Comparison of ENCODE assay signal across 8 cellular contexts in genomic region chr10:97334370-97335175, GRCh38. TPM values are rescaled to one million over a fixed set of nuclear protein-coding genes. Genes with fewer than 3 reads are reported as not detected.
DNase-seq lines count a peak whose midpoint lies in the region; ATAC-seq and TF ChIP-seq lines count a peak whose summit lies in the region.

Gene FRAT2, minus strand, starts transcription at chr10:97334729. Its CDS starts 157 bp downstream, at chr10:97334572.

- peak within 1 kb of the TSS; percentile 92 for H2AFZ ChIP-seq in osteoblast (ENCODE audit: low read length)

- no peaks in the 10 kb centered on the region for H3K9me3 Mint-ChIP-seq in activated naive CD8-positive, alpha-beta T cell (ENCODE audit: low read depth)

- H3K4me2 ChIP-seq in osteoblast (ENCODE audit: insufficient read depth, low read length): peak within 1 kb of the TSS; percentile 90

- intact Hi-C loops in testis (cut with DNase I; ENCODE audit: low total_unique reads): no loop called here

- H3K27me3 ChIP-seq in HAP-1 (ENCODE audit: low read depth) (no peaks in the 10 kb centered on the region), MG63 (peaks cover 6% of the 10 kb centered on the region), osteoblast (ENCODE audit: insufficient read depth, low read length) (peaks cover 34% of the 10 kb centered on the region), testis (no peaks in the 10 kb centered on the region)

- H3K4me1 Mint-ChIP-seq in activated naive CD8-positive, alpha-beta T cell (ENCODE audit: low read depth): peaks cover 40% of the 10 kb centered on the region

- H3K9me3 ChIP-seq in HAP-1: no peaks in the 10 kb centered on the region
- H3K9me3 ChIP-seq in MG63: no peaks in the 10 kb centered on the region
- H3K9me3 ChIP-seq in osteoblast (ENCODE audit: low read depth, low read length): no peaks in the 10 kb centered on the region
- no peaks in the 10 kb centered on the region for H3K9me3 ChIP-seq in testis

- TF ChIP-seq POLR2A in testis (IDR thresholded peaks at IDR 0.05): peak; percentile 65

- H3K4me3 ChIP-seq in HAP-1 (peak within 1 kb of the TSS; percentile 62), MG63 (peak within 1 kb of the TSS; percentile 78), osteoblast (ENCODE audit: insufficient read depth, low read length) (peak within 1 kb of the TSS; percentile 84), testis (peak within 1 kb of the TSS; percentile 77 to 93)

- H3K36me3 ChIP-seq in HAP-1 (replicated peaks) (no peaks in the 10 kb centered on the region), MG63 (peaks cover 9% of the 10 kb centered on the region), osteoblast (ENCODE audit: insufficient read depth, low read length) (no peaks in the 10 kb centered on the region), testis (ENCODE audit: low read depth, missing control alignments) (no peaks in the 10 kb centered on the region)

- H3K27ac Mint-ChIP-seq in activated naive CD8-positive, alpha-beta T cell: peak within 1 kb of the TSS; percentile 89

- in situ Hi-C loops in HAP-1 (cut with MboI; ENCODE audit: low sequenced_read_pairs): no loop called here

- peak within 1 kb of the TSS; percentile 90 for H3K4me3 Mint-ChIP-seq in activated naive CD8-positive, alpha-beta T cell

- no peaks in the 10 kb centered on the region for H3K36me3 Mint-ChIP-seq in activated naive CD8-positive, alpha-beta T cell

- H3K27ac ChIP-seq in osteoblast (ENCODE audit: low read depth, low read length): peak within 1 kb of the TSS; percentile 94
- peak within 1 kb of the TSS; percentile 88 to 93 for H3K27ac ChIP-seq in testis

- peaks cover 14% of the 10 kb centered on the region for H3K79me2 ChIP-seq in osteoblast (ENCODE audit: insufficient read depth, low read length)

- ATAC-seq in SK-N-SH treated with all-trans-retinoic acid at 6 μM for 48 hours: peak; percentile 93

- DNase-seq in GM03348 (ENCODE audit: low spot score) (peak; percentile 99), HAP-1 (ENCODE audit: low spot score in 2 of 2) (peak; percentile 77 to 91), MG63 (peak; percentile 88), glomerular visceral epithelial cell (ENCODE audit: extremely low spot score) (peak; percentile 90), osteoblast (ENCODE audit: insufficient read length, low spot score, missing footprints) (peak; percentile 99), testis (peak; percentile 94)

- H4K20me1 ChIP-seq in osteoblast (ENCODE audit: insufficient read depth, low read length): no peaks in the 10 kb centered on the region

- 0 to 1% methylated on average over 13 to 76 of the region's 103 CpGs for WGBS in testis, 2 donors

- H3K4me1 ChIP-seq in HAP-1: peaks cover 33% of the 10 kb centered on the region
- peaks cover 20% of the 10 kb centered on the region for H3K4me1 ChIP-seq in osteoblast (ENCODE audit: insufficient read depth, low read length)
- H3K4me1 ChIP-seq in testis: peaks cover 29% of the 10 kb centered on the region

- no peaks in the 10 kb centered on the region for H3K27me3 Mint-ChIP-seq in activated naive CD8-positive, alpha-beta T cell

- TF ChIP-seq CTCF in osteoblast (IDR thresholded peaks at IDR 0.05; ENCODE audit: extremely low read depth, low read depth, low read length) (no peak), testis (IDR thresholded peaks at IDR 0.05) (no peak)

TF ChIP-seq in SK-N-SH treated with all-trans-retinoic acid at 6 μM for 48 hours, 23 proteins besides CTCF, POLR2A, EP300 and RAD21:
- TF ChIP-seq ZC3H10 (CRISPR knock-in tag; IDR thresholded peaks at IDR 0.05): no peak
- no peak for TF ChIP-seq SNAI2 (CRISPR knock-in tag; IDR thresholded peaks at IDR 0.05)
- no peak for TF ChIP-seq ISL1 (CRISPR knock-in tag; IDR thresholded peaks at IDR 0.05)
- TF ChIP-seq TSHZ2 (CRISPR knock-in tag; IDR thresholded peaks at IDR 0.05): no peak
- TF ChIP-seq BACH2 (CRISPR knock-in tag; IDR thresholded peaks at IDR 0.05; ENCODE audit: borderline replicate concordance): no peak
- TF ChIP-seq GLIS3 (CRISPR knock-in tag; IDR thresholded peaks at IDR 0.05): no peak
- TF ChIP-seq, protein P1, sequence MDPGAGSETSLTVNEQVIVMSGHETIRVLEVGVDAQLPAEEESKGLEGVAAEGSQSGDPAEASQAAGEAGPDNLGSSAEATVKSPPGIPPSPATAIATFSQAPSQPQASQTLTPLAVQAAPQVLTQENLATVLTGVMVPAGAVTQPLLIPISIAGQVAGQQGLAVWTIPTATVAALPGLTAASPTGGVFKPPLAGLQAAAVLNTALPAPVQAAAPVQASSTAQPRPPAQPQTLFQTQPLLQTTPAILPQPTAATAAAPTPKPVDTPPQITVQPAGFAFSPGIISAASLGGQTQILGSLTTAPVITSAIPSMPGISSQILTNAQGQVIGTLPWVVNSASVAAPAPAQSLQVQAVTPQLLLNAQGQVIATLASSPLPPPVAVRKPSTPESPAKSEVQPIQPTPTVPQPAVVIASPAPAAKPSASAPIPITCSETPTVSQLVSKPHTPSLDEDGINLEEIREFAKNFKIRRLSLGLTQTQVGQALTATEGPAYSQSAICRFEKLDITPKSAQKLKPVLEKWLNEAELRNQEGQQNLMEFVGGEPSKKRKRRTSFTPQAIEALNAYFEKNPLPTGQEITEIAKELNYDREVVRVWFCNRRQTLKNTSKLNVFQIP (CRISPR knock-in tag; IDR thresholded peaks at IDR 0.05; ENCODE audit: borderline replicate concordance, low read depth): no peak
- TF ChIP-seq ESRRG (CRISPR knock-in tag; IDR thresholded peaks at IDR 0.05): no peak
- TF ChIP-seq ZFP3 (CRISPR knock-in tag; IDR thresholded peaks at IDR 0.05): no peak
- TF ChIP-seq ZFP30 (CRISPR knock-in tag; IDR thresholded peaks at IDR 0.05): no peak
- TF ChIP-seq ARNTL (CRISPR knock-in tag; IDR thresholded peaks at IDR 0.05; ENCODE audit: borderline replicate concordance, low read depth): no peak
- no peak for TF ChIP-seq ZNF8 (CRISPR knock-in tag; IDR thresholded peaks at IDR 0.05)
- TF ChIP-seq CREB5 (CRISPR knock-in tag; IDR thresholded peaks at IDR 0.05; ENCODE audit: low read depth): no peak
- no peak for TF ChIP-seq PPARA (CRISPR knock-in tag; IDR thresholded peaks at IDR 0.05; ENCODE audit: borderline replicate concordance)
- TF ChIP-seq OSR1 (CRISPR knock-in tag; IDR thresholded peaks at IDR 0.05): no peak
- no peak for TF ChIP-seq RARB (CRISPR knock-in tag; IDR thresholded peaks at IDR 0.05)
- TF ChIP-seq, protein P2, sequence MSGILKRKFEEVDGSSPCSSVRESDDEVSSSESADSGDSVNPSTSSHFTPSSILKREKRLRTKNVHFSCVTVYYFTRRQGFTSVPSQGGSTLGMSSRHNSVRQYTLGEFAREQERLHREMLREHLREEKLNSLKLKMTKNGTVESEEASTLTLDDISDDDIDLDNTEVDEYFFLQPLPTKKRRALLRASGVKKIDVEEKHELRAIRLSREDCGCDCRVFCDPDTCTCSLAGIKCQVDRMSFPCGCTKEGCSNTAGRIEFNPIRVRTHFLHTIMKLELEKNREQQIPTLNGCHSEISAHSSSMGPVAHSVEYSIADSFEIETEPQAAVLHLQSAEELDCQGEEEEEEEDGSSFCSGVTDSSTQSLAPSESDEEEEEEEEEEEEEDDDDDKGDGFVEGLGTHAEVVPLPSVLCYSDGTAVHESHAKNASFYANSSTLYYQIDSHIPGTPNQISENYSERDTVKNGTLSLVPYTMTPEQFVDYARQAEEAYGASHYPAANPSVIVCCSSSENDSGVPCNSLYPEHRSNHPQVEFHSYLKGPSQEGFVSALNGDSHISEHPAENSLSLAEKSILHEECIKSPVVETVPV (CRISPR knock-in tag; IDR thresholded peaks at IDR 0.05): no peak
- TF ChIP-seq ZNF565 (CRISPR knock-in tag; conservative IDR thresholded peaks at IDR 0.05; ENCODE audit: low read depth): no peak
- TF ChIP-seq ZNF70 (CRISPR knock-in tag; IDR thresholded peaks at IDR 0.05): no peak
TF ChIP-seq in SK-N-SH treated with all-trans-retinoic acid at 6 μM for 48 hours: peak in this region for 0.

RNA-seq across cellular contexts. Expression of gene FRAT2, which starts in this region (rescaled TPM):
- total RNA-seq in MG63 (2014; rRNA removed; shearing (Covaris generic); ENCODE audit: low replicate concordance): 4.7 and 15.4 TPM in 2 replicates
- total RNA-seq in osteoblast (8.0 and 9.4 TPM in 2 replicates), testis (10 to 100 TPM; 35.7 to 37.0 TPM)
- 18.8 TPM for polyA plus RNA-seq in testis (ENCODE audit: insufficient read depth, low read depth, low replicate concordance)

Comparison
In these comparisons a context has a peak if more than half of its experiments do, and no peak if none do; other contexts are left out.
1. Peak in every context shown above with its lines: DNase-seq, ATAC-seq, H3K4me3 ChIP-seq and H3K27ac ChIP-seq.